13 cellular contexts compared by ENCODE assay signal in the genomic region with DNA sequence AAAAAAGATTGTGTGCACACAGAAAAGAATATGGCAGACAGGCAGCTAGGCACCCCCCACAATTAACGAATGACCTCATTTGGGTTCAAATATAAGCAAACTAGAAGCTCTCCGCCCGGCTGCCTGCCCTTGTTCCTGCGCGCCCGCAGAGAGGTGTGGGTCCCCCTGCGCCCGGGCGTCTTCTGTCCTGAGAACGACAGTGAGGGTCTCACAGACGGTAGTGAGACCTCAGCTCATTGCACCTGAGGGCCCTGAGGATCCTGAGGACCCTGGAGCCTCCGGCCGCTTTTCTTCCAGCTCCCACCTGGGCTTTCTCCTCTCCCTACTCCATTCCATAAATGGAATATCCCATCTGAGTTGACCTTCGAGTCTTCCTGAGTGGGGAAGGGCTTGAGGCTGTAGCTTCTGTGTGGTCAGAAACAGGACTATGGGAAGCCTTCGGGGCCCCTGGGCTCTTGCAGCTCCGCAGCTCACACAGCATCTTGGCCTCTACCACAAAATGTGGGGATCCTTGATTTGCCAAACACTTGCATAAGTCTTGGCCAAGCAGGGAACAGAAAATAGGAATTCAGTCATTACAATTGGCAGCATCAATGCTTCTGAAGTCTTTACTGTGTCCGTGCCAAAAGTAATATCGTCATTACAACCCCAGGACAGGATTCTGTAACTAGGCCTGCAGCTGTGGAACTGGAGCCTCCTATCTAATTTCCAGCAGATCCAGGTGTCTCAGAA. TPM values are rescaled to one million over a fixed set of nuclear protein-coding genes. Genes with fewer than 3 reads are reported as not detected.
A peak's percentile ranks its signal among the peaks of the same experiment; 100 is the strongest.
DNase-seq lines count a peak whose midpoint lies in the region; ATAC-seq and TF ChIP-seq lines count a peak whose summit lies in the region.
"Had no signal": no experiment of that assay in that cellular context is flagged by ENCODE, and none has a peak within 500 bp of the region (broad histone marks: within the 10 kb centered on the region; RNA-seq: fewer than 3 reads in every experiment).

No MANE protein-coding gene starts in this region.

- H3K4me1 ChIP-seq in sigmoid colon = no peaks in the 10 kb centered on the region
- H3K4me1 ChIP-seq: parathyroid adenoma, suprapubic skin had no signal

- no peak for TF ChIP-seq CTCF in dorsolateral prefrontal cortex (IDR thresholded peaks at IDR 0.05 in 54 of 56, conservative IDR thresholded peaks at IDR 0.05 in 2 of 56; ENCODE audit: low read depth in 1 of 56, partially characterized antibody in 56 of 56)
- no peak for TF ChIP-seq CTCF in sigmoid colon (IDR thresholded peaks at IDR 0.05)

- no peaks in the 10 kb centered on the region for H3K9me3 ChIP-seq in sigmoid colon
- H3K9me3 ChIP-seq: suprapubic skin had no signal

- H3K27me3 ChIP-seq in dorsolateral prefrontal cortex = no peaks in the 10 kb centered on the region
- H3K27me3 ChIP-seq in sigmoid colon = no peaks in the 10 kb centered on the region
- H3K27me3 ChIP-seq: suprapubic skin had no signal

- H3K36me3 ChIP-seq in sigmoid colon = no peaks in the 10 kb centered on the region
- H3K36me3 ChIP-seq: suprapubic skin had no signal

- WGBS in sigmoid colon, 2 donors = 89 to 90% methylated on average over 18 of the region's 18 CpGs

- peak; percentile 21 for DNase-seq in activated CD4-positive, CD25-positive, alpha-beta regulatory T cell treated with anti-CD3 and anti-CD28 coated beads, Interleukin-2, amount 50 U/mL, for 72 hours
- no peak for DNase-seq in activated CD4-positive, CD25-positive, alpha-beta regulatory T cell (lab: John Stamatoyannopoulos, UW)
- DNase-seq in dorsolateral prefrontal cortex (peak in 8 of 10 donors; percentile 3 to 37 (median 21)), inferior parietal cortex (ENCODE audit: extremely low spot score) (peak; percentile 38), sigmoid colon (peak; percentile 64), NCI-H446 (lab: John Stamatoyannopoulos, UW) (no peak), GM03348 (ENCODE audit: low spot score) (no peak)
- DNase-seq: activated CD4-positive, alpha-beta T cell treated with anti-CD3 and anti-CD28 coated beads for 48 hours; NCI-H1092 treated with DMSO at 0.1 percent for 48 hours; T-helper 9 cell had no signal

- ATAC-seq in HG02642 (IDR thresholded peaks at IDR 0.05; ENCODE audit: poor library complexity, unreplicated experiment) = no peak

- H3K27ac ChIP-seq in dorsolateral prefrontal cortex (peak overlapping the region in 58 of 59 donors; percentile 23 to 91 (median 77)), sigmoid colon (no peak overlapping the region)
- H3K27ac ChIP-seq: parathyroid adenoma, suprapubic skin had no signal

- no peak for TF ChIP-seq POLR2A in sigmoid colon (IDR thresholded peaks at IDR 0.05)

- H3K4me3 ChIP-seq in dorsolateral prefrontal cortex (no peak overlapping the region), sigmoid colon (no peak overlapping the region)
- H3K4me3 ChIP-seq: suprapubic skin had no signal

- intact Hi-C loops in dorsolateral prefrontal cortex (cut with DNase I) (no loop called here), sigmoid colon (cut with DNase I) (no loop called here)

- no peak for TF ChIP-seq EP300 in sigmoid colon (IDR thresholded peaks at IDR 0.05)

RNA-seq across cellular contexts. Expression of a gene that starts 43.8 kb away (rescaled TPM):
- 10 to 100 TPM; 18.7 to 66.0 (median 31.7) TPM for total RNA-seq in dorsolateral prefrontal cortex
- 1 to 10 TPM in 2 of 4 donors, under 1 TPM in 2; 0.49 to 3.0 (median 0.97) TPM for total RNA-seq in sigmoid colon
- polyA plus RNA-seq in sigmoid colon = under 1 TPM in 1 of 3 donors, not detected in 2; 0.22 TPM

Comparison
In these comparisons a context has a peak if more than half of its experiments do, and no peak if none do; other contexts are left out.
1. DNase-seq: peak in activated CD4-positive, CD25-positive, alpha-beta regulatory T cell treated with anti-CD3 and anti-CD28 coated beads, Interleukin-2, amount 50 U/mL, for 72 hours (single experiment), dorsolateral prefrontal cortex (8 of 10), inferior parietal cortex (single experiment) and sigmoid colon (single experiment); none in activated CD4-positive, CD25-positive, alpha-beta regulatory T cell (0 of 4), NCI-H446 (0 of 2) and GM03348 (single experiment).
2. H3K27ac ChIP-seq: peak in dorsolateral prefrontal cortex (58 of 59); none in sigmoid colon (0 of 4).
3. RNA of a gene that starts 43.8 kb away (total RNA-seq): 18.7 to 66.0 TPM in dorsolateral prefrontal cortex; 0.49 to 3.0 TPM in sigmoid colon; every median in the first group is over 4 times any median in the second.